Comparison of ENCODE assay signal across 19 cellular contexts in the genomic region with DNA sequence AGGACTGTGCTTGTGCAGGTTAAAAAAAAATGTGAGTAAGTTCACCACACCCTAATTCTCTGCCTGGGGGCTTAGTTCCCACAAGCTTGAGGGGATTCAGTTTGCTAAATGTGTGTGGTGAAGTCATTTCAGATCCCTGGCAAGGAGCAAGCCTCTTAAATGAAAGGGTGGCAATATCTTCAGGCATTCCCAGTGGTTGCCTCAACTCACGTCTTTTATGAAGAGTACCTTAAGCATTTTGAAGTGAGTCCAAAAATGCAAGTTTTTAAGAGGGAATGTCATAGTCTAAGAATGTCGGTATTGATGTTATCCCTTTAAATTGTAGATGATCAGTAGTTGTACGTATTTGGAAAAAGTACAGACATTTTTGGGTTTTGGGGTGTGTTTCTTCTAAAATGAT. TPM values are rescaled to one million over a fixed set of nuclear protein-coding genes. Genes with fewer than 3 reads are reported as not detected.
DNase-seq lines count a peak whose midpoint lies in the region; FAIRE-seq and TF ChIP-seq lines count a peak whose summit lies in the region.
"Had no signal": no experiment of that assay in that cellular context is flagged by ENCODE, and none has a peak within 500 bp of the region (broad histone marks: within the 10 kb centered on the region; RNA-seq: fewer than 3 reads in every experiment).

No MANE protein-coding gene starts in this region.

- intact Hi-C loops in activated CD4-positive, alpha-beta memory T cell treated with anti-CD3 and anti-CD28 coated beads for 36 hours (cut with micrococcal nuclease), result loop anchor here (5.0 to 10.0 kb wide), 3 partner anchors 118 to 1198 kb away; a partner anchor contains a TSS

- no peak overlapping the region for H4K12ac ChIP-seq in trophoblast cell (ENCODE audit: low read depth, low read length)

- H2BK12ac ChIP-seq in trophoblast cell (ENCODE audit: low read length), result no peak overlapping the region

- H3K79me1 ChIP-seq in trophoblast cell (ENCODE audit: low read length), result peaks cover 10% of the 10 kb centered on the region

- no peak overlapping the region for H2BK5ac ChIP-seq in trophoblast cell (ENCODE audit: low read depth, low read length, poor library complexity)

- peaks cover 28% of the 10 kb centered on the region for H3K36me3 Mint-ChIP-seq in activated CD4-positive, alpha-beta memory T cell treated with anti-CD3 and anti-CD28 coated beads for 36 hours

- H3K18ac ChIP-seq in trophoblast cell (ENCODE audit: low read length), result no peak overlapping the region

- WGBS in trophoblast cell (ENCODE audit: extremely low coverage, insufficient coverage, insufficient read length), result no CpG with 5 or more reads among the region's 3 CpGs

- H3K9me3 Mint-ChIP-seq in activated CD4-positive, alpha-beta memory T cell treated with anti-CD3 and anti-CD28 coated beads for 36 hours, result no peaks in the 10 kb centered on the region
- H3K9me3 Mint-ChIP-seq: activated CD4-positive, alpha-beta T cell treated with anti-CD3 and anti-CD28 coated beads, Interleukin-2, amount 10 ng/mL, durations not matched to agents 7 days and 5 days; activated T-helper 2 cell treated with anti-CD3 and anti-CD28 coated beads, Interferon-gamma antibody, Interleukin-2, Interleukin-4, amounts not matched to agents 10 μg/mL and 5 μg/mL and 100 μg/mL, durations not matched to agents 14 hours and 24 hours and 36 hours; nephron had no signal

- H3K36me3 ChIP-seq in MG63 (peaks cover 6% of the 10 kb centered on the region), bronchial epithelial cell (ENCODE audit: control insufficient read depth, insufficient read depth, low read length) (no peaks in the 10 kb centered on the region), trophoblast cell (ENCODE audit: control insufficient read depth in 1 of 2, insufficient read depth in 2 of 2, low read length in 2 of 2) (peaks cover 6 to 10% of the 10 kb centered on the region in 2 experiments)

- H3K27me3 ChIP-seq in MG63 (no peaks in the 10 kb centered on the region), bronchial epithelial cell (ENCODE audit: control insufficient read depth, insufficient read depth, low read length) (no peaks in the 10 kb centered on the region), trophoblast cell (ENCODE audit: insufficient read depth, low read length) (no peaks in the 10 kb centered on the region)
- H3K27me3 ChIP-seq: esophagus muscularis mucosa, thyroid gland had no signal

- CTCF ChIA-PET in activated CD4-positive, alpha-beta memory T cell treated with anti-CD3 and anti-CD28 coated beads for 36 hours (lab: Charles Lee), result interaction anchor here (1.1 to 2.2 kb wide), 4 partner anchors 16 to 82 kb away, joined by 4 to 11 read pairs (median 8); no protein-coding TSS in a partner anchor

- no peak overlapping the region for H2BK120ac ChIP-seq in trophoblast cell (ENCODE audit: insufficient read depth, low read length, poor library complexity)

- peaks cover 5% of the 10 kb centered on the region for H3K79me2 ChIP-seq in trophoblast cell (ENCODE audit: control insufficient read depth, insufficient read depth, low read length, poor library complexity)

- H3K14ac ChIP-seq in trophoblast cell (ENCODE audit: low read length), result no peak overlapping the region

- H3K4me2 ChIP-seq in trophoblast cell (ENCODE audit: low read length), result no peak overlapping the region

- H3K4me1 ChIP-seq in trophoblast cell (ENCODE audit: control insufficient read depth in 1 of 2, insufficient read depth in 2 of 2, low read length in 2 of 2), result peaks cover 2 to 4% of the 10 kb centered on the region in 2 experiments

- H3K27ac Mint-ChIP-seq in activated CD4-positive, alpha-beta memory T cell treated with anti-CD3 and anti-CD28 coated beads for 36 hours, result no peak overlapping the region
- H3K27ac Mint-ChIP-seq: activated CD4-positive, alpha-beta T cell treated with anti-CD3 and anti-CD28 coated beads, Interleukin-2, amount 10 ng/mL, durations not matched to agents 7 days and 5 days; activated T-helper 2 cell treated with anti-CD3 and anti-CD28 coated beads, Interferon-gamma antibody, Interleukin-2, Interleukin-4, amounts not matched to agents 10 μg/mL and 5 μg/mL and 100 μg/mL, durations not matched to agents 14 hours and 24 hours and 36 hours; progenitor cell of endocrine pancreas had no signal

- no peak overlapping the region for H3K27ac ChIP-seq in trophoblast cell (ENCODE audit: low read depth, low read length)
- H3K27ac ChIP-seq: esophagus muscularis mucosa, thyroid gland had no signal

- DNase-seq in GM03348 (ENCODE audit: low spot score) (peak; percentile 45), MG63 (peak; percentile 8), bronchial epithelial cell (ENCODE audit: low read depth) (peak; percentile 85), trophoblast cell (peak; percentile 91 to 96), NCI-H345 treated with DMSO at 0.1 percent for 48 hours (lab: John Stamatoyannopoulos, UW; ENCODE audit: unreplicated experiment) (no peak), epidermal melanocyte (ENCODE audit: insufficient read length, low spot score) (no peak)
- DNase-seq in activated T-cell treated with anti-CD3 and anti-CD28 coated beads, Interleukin-2, amount 50 U/mL, for 48 hours, result no peak
- DNase-seq in activated CD4-positive, alpha-beta memory T cell treated with anti-CD3 and anti-CD28 coated beads for 36 hours, result no peak
- DNase-seq: activated CD4-positive, alpha-beta T cell treated with anti-CD3 and anti-CD28 coated beads, Interleukin-2, amount 10 ng/mL, durations not matched to agents 7 days and 5 days; caudate nucleus; Kasumi-1; midbrain; NCI-H510A treated with DMSO at 0.1 percent for 48 hours; stimulated activated naive CD4-positive, alpha-beta T cell treated with Interleukin-2 at 50 U/mL for 16 hours; thyroid gland had no signal

- H4K8ac ChIP-seq in trophoblast cell (ENCODE audit: low read depth, low read length), result no peak overlapping the region

- H3K9me3 ChIP-seq in MG63 (no peaks in the 10 kb centered on the region), trophoblast cell (ENCODE audit: insufficient read depth, low read depth, low read length) (peaks cover 4% of the 10 kb centered on the region)
- H3K9me3 ChIP-seq: esophagus muscularis mucosa, thyroid gland had no signal

- no peak for FAIRE-seq in bronchial epithelial cell (lab: Jason Lieb, UNC)

- H4K91ac ChIP-seq in trophoblast cell (ENCODE audit: low read depth, low read length), result no peak overlapping the region

- no peak overlapping the region for H3K4ac ChIP-seq in trophoblast cell (ENCODE audit: low read depth, low read length)

- no peak for TF ChIP-seq CTCF in bronchial epithelial cell (IDR thresholded peaks at IDR 0.05; ENCODE audit: insufficient read depth, low read length, severe bottlenecking)

- no peak overlapping the region for H3K4me3 Mint-ChIP-seq in activated CD4-positive, alpha-beta memory T cell treated with anti-CD3 and anti-CD28 coated beads for 36 hours
- H3K4me3 Mint-ChIP-seq: activated CD4-positive, alpha-beta T cell treated with anti-CD3 and anti-CD28 coated beads, Interleukin-2, amount 10 ng/mL, durations not matched to agents 7 days and 5 days; nephron had no signal

- no peak overlapping the region for H2AK5ac ChIP-seq in trophoblast cell (ENCODE audit: low read length)

- no peak overlapping the region for H3K4me3 ChIP-seq in MG63
- no peak overlapping the region for H3K4me3 ChIP-seq in bronchial epithelial cell (ENCODE audit: low read depth, low read length)
- H3K4me3 ChIP-seq in trophoblast cell (ENCODE audit: low read depth, low read length), result no peak overlapping the region
- H3K4me3 ChIP-seq: esophagus muscularis mucosa, thyroid gland had no signal

- H3K4me1 Mint-ChIP-seq in activated CD4-positive, alpha-beta memory T cell treated with anti-CD3 and anti-CD28 coated beads for 36 hours (ENCODE audit: low read depth), result peaks cover 34% of the 10 kb centered on the region

- H3K23ac ChIP-seq in trophoblast cell (ENCODE audit: low read length), result no peak overlapping the region

- POLR2A ChIA-PET in activated CD4-positive, alpha-beta memory T cell treated with anti-CD3 and anti-CD28 coated beads for 36 hours (lab: Charles Lee), result interaction anchor here (1.2 to 2.1 kb wide), 3 partner anchors 19 to 117 kb away, joined by 3 to 10 read pairs (median 4); a partner anchor contains a TSS

- H3K27me3 Mint-ChIP-seq in activated CD4-positive, alpha-beta memory T cell treated with anti-CD3 and anti-CD28 coated beads for 36 hours, result no peaks in the 10 kb centered on the region
- H3K27me3 Mint-ChIP-seq: activated CD4-positive, alpha-beta T cell treated with anti-CD3 and anti-CD28 coated beads, Interleukin-2, amount 10 ng/mL, durations not matched to agents 7 days and 5 days; progenitor cell of endocrine pancreas had no signal

- no peak overlapping the region for H3K9ac ChIP-seq in trophoblast cell (ENCODE audit: low read length)

- H2AFZ ChIP-seq in trophoblast cell (ENCODE audit: insufficient read depth, low read length, poor library complexity), result no peak overlapping the region

RNA-seq across cellular contexts. Expression of a gene that starts 4.9 kb away (rescaled TPM):
- total RNA-seq in MG63 (2014; rRNA removed; shearing (Covaris generic); ENCODE audit: low replicate concordance), result 4.4 and 8.4 TPM in 2 replicates
- 8.7 and 11.4 TPM in 2 replicates for total RNA-seq in bronchial epithelial cell
- polyA plus RNA-seq in trophoblast cell (2013), result 13.3 and 13.6 TPM in 2 replicates
- total RNA-seq in activated CD4-positive, alpha-beta memory T cell treated with anti-CD3 and anti-CD28 coated beads for 36 hours, result 10 to 100 TPM in 1 of 2 experiments, 1 to 10 TPM in 1; 10.0 to 11.4 TPM

RNA-seq across cellular contexts. Expression of a gene that starts 28.6 kb away (rescaled TPM):
- total RNA-seq in MG63 (2014; rRNA removed; shearing (Covaris generic); ENCODE audit: low replicate concordance), result 4.8 and 6.2 TPM in 2 replicates
- total RNA-seq in bronchial epithelial cell, result 0.90 and 1.6 TPM in 2 replicates
- 3.9 and 4.0 TPM in 2 replicates for polyA plus RNA-seq in trophoblast cell (2013)
- under 1 TPM; 0.86 to 0.90 TPM for total RNA-seq in activated CD4-positive, alpha-beta memory T cell treated with anti-CD3 and anti-CD28 coated beads for 36 hours

Comparison
In these comparisons a context has a peak if more than half of its experiments do, and no peak if none do; other contexts are left out.
1. DNase-seq: peak in GM03348 (single experiment), MG63 (single experiment), bronchial epithelial cell (single experiment) and trophoblast cell (2 of 2); none in activated T-cell treated with anti-CD3 and anti-CD28 coated beads, Interleukin-2, amount 50 U/mL, for 48 hours (0 of 2), NCI-H345 treated with DMSO at 0.1 percent for 48 hours (single experiment), epidermal melanocyte (single experiment) and activated CD4-positive, alpha-beta memory T cell treated with anti-CD3 and anti-CD28 coated beads for 36 hours (single experiment).